ENCODE assay signal across 8 cellular contexts in the genomic region with DNA sequence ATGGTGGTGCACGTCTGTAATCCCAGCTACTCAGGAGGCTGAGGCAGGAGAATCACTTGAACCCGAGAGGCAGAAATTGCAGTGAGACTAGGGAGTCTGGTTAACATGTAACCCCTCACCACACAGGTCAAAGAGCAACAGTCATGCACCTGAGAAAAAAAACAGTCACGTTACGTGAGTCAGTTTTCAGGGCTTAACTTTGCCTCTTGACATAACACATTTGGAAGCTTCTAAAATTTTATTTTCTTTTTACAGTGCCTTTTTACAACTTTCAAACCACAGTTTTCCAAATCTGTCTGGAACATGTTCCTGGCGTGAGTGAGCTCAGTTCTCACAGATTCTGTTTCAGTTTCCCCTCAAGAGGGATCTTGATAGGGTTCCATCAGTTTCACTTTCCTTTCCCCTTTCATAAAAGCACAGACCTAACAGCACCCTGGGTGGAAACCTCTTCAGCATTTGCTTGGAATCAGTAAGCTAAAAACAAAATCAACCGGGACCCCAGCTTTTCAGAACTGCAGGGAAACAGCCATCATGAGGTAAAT. TPM values are rescaled to one million over a fixed set of nuclear protein-coding genes. Genes with fewer than 3 reads are reported as not detected.
DNase-seq lines count a peak whose midpoint lies in the region; ATAC-seq and TF ChIP-seq lines count a peak whose summit lies in the region.

No MANE protein-coding gene starts in this region.

- H3K4me1 ChIP-seq in RWPE2 (ENCODE audit: insufficient read depth, poor library complexity, severe bottlenecking) (peaks cover 32% of the 10 kb centered on the region), mononuclear cell (ENCODE audit: insufficient read depth, low read length) (peaks cover 95% of the 10 kb centered on the region), urinary bladder (ENCODE audit: insufficient read depth) (peaks cover 3% of the 10 kb centered on the region)

- peak; percentile 35 for DNase-seq in stimulated activated CD4-positive, alpha-beta T cell treated with anti-CD3 and anti-CD28 coated beads, Interleukin-15, amount 100 ng/mL, for 24 hours
- DNase-seq in stimulated activated CD4-positive, alpha-beta T cell treated with anti-CD3 and anti-CD28 coated beads, Interleukin-1b, Interleukin-23, amount 100 ng/mL, for 48 hours = no peak
- DNase-seq in RWPE2 (ENCODE audit: low spot score) (no peak), dermis microvascular lymphatic vessel endothelial cell (ENCODE audit: low read depth in 2 of 2) (peak; percentile 22 to 53), NCI-H1930 (lab: John Stamatoyannopoulos, UW) (no peak)

- WGBS in urinary bladder = 26% methylated on average over 6 of the region's 6 CpGs

- no peaks in the 10 kb centered on the region for H3K27me3 ChIP-seq in RWPE2 (ENCODE audit: insufficient read depth, poor library complexity, severe bottlenecking)
- H3K27me3 ChIP-seq in mononuclear cell (ENCODE audit: insufficient read depth, low read length) = no peaks in the 10 kb centered on the region

- H3K9me3 ChIP-seq in RWPE2 (ENCODE audit: severe bottlenecking) (no peaks in the 10 kb centered on the region), mononuclear cell (ENCODE audit: low read depth, low read length) (no peaks in the 10 kb centered on the region)

- H3K4me3 ChIP-seq in RWPE2 (ENCODE audit: severe bottlenecking) (peak overlapping the region; percentile 4), mononuclear cell (ENCODE audit: low read length) (peak overlapping the region; percentile 55), urinary bladder (ENCODE audit: low read depth, low read length) (peak overlapping the region; percentile 24)

- ATAC-seq in HG03045 (IDR thresholded peaks at IDR 0.05; ENCODE audit: unreplicated experiment) (peak; percentile 41), RWPE2 (ENCODE audit: low read depth) (0 out of 3 replicates have a peak, but pooled peaks have one; percentile 36)

- TF ChIP-seq CTCF in RWPE2 (IDR thresholded peaks at IDR 0.05; ENCODE audit: poor library complexity, severe bottlenecking) = no peak

- H3K27ac ChIP-seq in RWPE2 (ENCODE audit: poor library complexity, severe bottlenecking) (peak overlapping the region; percentile 56), urinary bladder (ENCODE audit: low read depth) (peak overlapping the region; percentile 16)

- H3K36me3 ChIP-seq in RWPE2 (ENCODE audit: low read depth) (no peaks in the 10 kb centered on the region), urinary bladder (ENCODE audit: insufficient read depth) (no peaks in the 10 kb centered on the region)

RNA-seq across cellular contexts. Expression of a gene that starts 4.4 kb away (rescaled TPM):
- total RNA-seq in dermis microvascular lymphatic vessel endothelial cell = 7.3 and 15.7 TPM in 2 replicates
- 30.7 TPM for total RNA-seq in mononuclear cell
- total RNA-seq in urinary bladder = 23.4 TPM
- 11.2 TPM for polyA plus RNA-seq in urinary bladder

RNA-seq across cellular contexts. Expression of a gene that starts 30.3 kb away (rescaled TPM):
- total RNA-seq in dermis microvascular lymphatic vessel endothelial cell (6.5 and 27.3 TPM in 2 replicates), mononuclear cell (99.4 TPM), urinary bladder (18.7 TPM)
- 3.7 TPM for polyA plus RNA-seq in urinary bladder

RNA-seq across cellular contexts. Expression of a gene that starts 45.7 kb away (rescaled TPM):
- total RNA-seq in dermis microvascular lymphatic vessel endothelial cell = not detected in 2 replicates
- total RNA-seq in mononuclear cell = 0.10 TPM
- total RNA-seq in urinary bladder = 2.2 TPM
- not detected for polyA plus RNA-seq in urinary bladder

Comparison
In these comparisons a context has a peak if more than half of its experiments do, and no peak if none do; other contexts are left out.
1. DNase-seq: peak in stimulated activated CD4-positive, alpha-beta T cell treated with anti-CD3 and anti-CD28 coated beads, Interleukin-15, amount 100 ng/mL, for 24 hours (single experiment) and dermis microvascular lymphatic vessel endothelial cell (2 of 2); none in stimulated activated CD4-positive, alpha-beta T cell treated with anti-CD3 and anti-CD28 coated beads, Interleukin-1b, Interleukin-23, amount 100 ng/mL, for 48 hours (single experiment), RWPE2 (single experiment) and NCI-H1930 (0 of 2).
2. H3K4me3 ChIP-seq: peak in every context shown above with its lines; median percentile 55 in mononuclear cell; 24 in urinary bladder; 4 in RWPE2.